In the genomic region with DNA sequence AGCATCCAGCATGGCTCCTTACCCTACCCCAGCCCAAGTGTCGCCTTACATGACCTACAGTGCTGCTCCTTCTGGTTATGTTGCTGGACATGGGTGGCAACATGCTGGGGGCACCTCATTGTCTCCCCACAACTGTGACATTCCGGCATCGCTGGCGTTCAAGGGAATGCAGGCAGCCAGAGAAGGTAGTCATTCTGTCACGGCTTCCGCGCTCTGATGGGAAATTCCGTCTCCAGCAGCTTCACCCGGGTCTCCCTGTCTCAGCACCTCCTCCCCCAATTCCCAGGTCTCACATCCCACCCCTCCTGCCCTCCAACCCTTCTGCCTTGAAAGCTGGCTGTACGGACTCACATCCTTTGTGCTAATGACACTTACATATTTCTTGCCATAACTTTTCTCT, we compare ENCODE assay signal across 20 cellular contexts. TPM values are rescaled to one million over a fixed set of nuclear protein-coding genes. Genes with fewer than 3 reads are reported as not detected.
A peak's percentile ranks its signal among the peaks of the same experiment; 100 is the strongest.
DNase-seq lines count a peak whose midpoint lies in the region; ATAC-seq and TF ChIP-seq lines count a peak whose summit lies in the region.
"Had no signal": no experiment of that assay in that cellular context is flagged by ENCODE, and none has a peak within 500 bp of the region (broad histone marks: within the 10 kb centered on the region; RNA-seq: fewer than 3 reads in every experiment).

No MANE protein-coding gene starts in this region.

- H3K18ac ChIP-seq in neuronal stem cell (ENCODE audit: low read length), result peak overlapping the region; percentile 23

- peaks cover 6% of the 10 kb centered on the region for H3K27me3 ChIP-seq in iPS-15b (ENCODE audit: control insufficient read depth, insufficient read depth, low read length)
- H3K27me3 ChIP-seq in neuronal stem cell (ENCODE audit: control insufficient read depth in 3 of 3, insufficient read depth in 3 of 3, low read depth in 1 of 3, low read length in 3 of 3), result peaks cover 0 to 25% (median 0%) of the 10 kb centered on the region in 3 experiments

- no peak overlapping the region for H2BK120ac ChIP-seq in neuronal stem cell (ENCODE audit: low read depth, low read length)

- H3K79me1 ChIP-seq in neuronal stem cell (ENCODE audit: low read depth, low read length), result no peaks in the 10 kb centered on the region

- H3K9me3 Mint-ChIP-seq in WTC11, result no peaks in the 10 kb centered on the region
- H3K9me3 Mint-ChIP-seq: CD8-positive, alpha-beta T cell had no signal

- H3K23ac ChIP-seq in neuronal stem cell (ENCODE audit: low read depth, low read length, poor library complexity), result no peak overlapping the region

- WGBS in neuronal stem cell (ENCODE audit: extremely low coverage in 2 of 2, insufficient read length in 2 of 2, insufficient replicate concordance in 1 of 2), 2 donors, result no CpG with 5 or more reads among the region's 10 CpGs

- H4K8ac ChIP-seq in neuronal stem cell (ENCODE audit: low read depth, low read length), result no peak overlapping the region

- no peak overlapping the region for H3K4ac ChIP-seq in neuronal stem cell (ENCODE audit: low read length)

- no peak overlapping the region for H2BK12ac ChIP-seq in neuronal stem cell (ENCODE audit: low read length)

- H2BK5ac ChIP-seq in neuronal stem cell (ENCODE audit: low read length), result no peak overlapping the region

- no peak overlapping the region for H3K27ac Mint-ChIP-seq in WTC11
- H3K27ac Mint-ChIP-seq: CD8-positive, alpha-beta T cell had no signal

- no peak overlapping the region for H2BK15ac ChIP-seq in neuronal stem cell (ENCODE audit: low read length)

- POLR2A ChIA-PET in WTC11 (lab: Charles Lee), result interaction anchor here (1.4 kb wide), 1 partner anchor 10 kb away, joined by 4 read pairs; no protein-coding TSS in a partner anchor

- peaks cover 23% of the 10 kb centered on the region for H3K27me3 Mint-ChIP-seq in WTC11 (ENCODE audit: low read depth)

- no peaks in the 10 kb centered on the region for H3K36me3 ChIP-seq in iPS-15b (ENCODE audit: control insufficient read depth, insufficient read depth, low read length)
- H3K36me3 ChIP-seq in neuronal stem cell (replicated peaks in 1 of 2; ENCODE audit: control insufficient read depth in 2 of 2, insufficient read depth in 2 of 2, low read length in 2 of 2), result no peaks in the 10 kb centered on the region

- no peak overlapping the region for H4K91ac ChIP-seq in neuronal stem cell (ENCODE audit: low read depth, low read length, poor library complexity)

- ATAC-seq in WTC11, result peak; percentile 88
- ATAC-seq: CD8-positive, alpha-beta T cell; GM12878 had no signal

- H3K4me3 ChIP-seq in iPS-15b (ENCODE audit: low read depth, low read length) (peak overlapping the region; percentile 33), neuronal stem cell (ENCODE audit: low read length in 2 of 2) (no peak overlapping the region)
- H3K4me3 ChIP-seq: GM12878, GM23248 had no signal

- peaks cover 41% of the 10 kb centered on the region for H3K4me1 Mint-ChIP-seq in WTC11

- H2AK5ac ChIP-seq in neuronal stem cell (ENCODE audit: low read depth, low read length), result no peak overlapping the region

- H3K4me3 Mint-ChIP-seq in WTC11, result peak overlapping the region; percentile 53
- H3K4me3 Mint-ChIP-seq: CD8-positive, alpha-beta T cell had no signal

- peak overlapping the region; percentile 51 for H3K4me2 ChIP-seq in neuronal stem cell (ENCODE audit: insufficient read depth, low read length, poor library complexity, severe bottlenecking)

- H3K27ac ChIP-seq in neuronal stem cell (replicated peaks; ENCODE audit: low read length), result no peak overlapping the region
- H3K27ac ChIP-seq: GM23248 had no signal

- TF ChIP-seq CTCF in WTC11 (IDR thresholded peaks at IDR 0.05), result no peak

- CTCF ChIA-PET in WTC11 (lab: Charles Lee), result interaction anchor here (1.0 to 1.6 kb wide), 5 partner anchors 10 to 267 kb away, joined by 3 to 6 read pairs (median 5); no protein-coding TSS in a partner anchor

- H3K4me1 ChIP-seq in iPS-15b (ENCODE audit: control insufficient read depth, insufficient read depth, low read length) (peaks cover 8% of the 10 kb centered on the region), neuronal stem cell (ENCODE audit: control insufficient read depth in 2 of 2, insufficient read depth in 1 of 2, low read depth in 1 of 2, low read length in 2 of 2) (peaks cover 2 to 7% of the 10 kb centered on the region in 2 donors)

- no peaks in the 10 kb centered on the region for H3K36me3 Mint-ChIP-seq in WTC11
- H3K36me3 Mint-ChIP-seq: CD8-positive, alpha-beta T cell had no signal

- H3K9ac ChIP-seq in iPS-15b (ENCODE audit: low read depth, low read length), result no peak overlapping the region
- H3K9ac ChIP-seq in neuronal stem cell (ENCODE audit: low read depth, low read length, poor library complexity), result no peak overlapping the region
- H3K9ac ChIP-seq: GM23248 had no signal

- peak overlapping the region; percentile 41 for H2AFZ ChIP-seq in neuronal stem cell (ENCODE audit: low read length)
- H2AFZ ChIP-seq: GM23248 had no signal

- in situ Hi-C loops in ACHN (cut with HindIII; ENCODE audit: low pct_ligation_motif_present, low pct_unique_long_range_greater_than_20kb, low sequenced_read_pairs), result no loop called here

- H3K14ac ChIP-seq in neuronal stem cell (ENCODE audit: low read length), result peak overlapping the region; percentile 32

- H3K9me3 ChIP-seq in iPS-15b (ENCODE audit: control insufficient read depth, insufficient read depth, low read length) (no peaks in the 10 kb centered on the region), neuronal stem cell (replicated peaks in 1 of 2; ENCODE audit: control insufficient read depth in 2 of 2, insufficient read depth in 1 of 2, low read depth in 1 of 2, low read length in 2 of 2) (peaks cover 0 to 2% of the 10 kb centered on the region in 2 donors)

- DNase-seq in DMS79 treated with DMSO at 0.1 percent for 48 hours (lab: John Stamatoyannopoulos, UW) (peak; percentile 93), WTC11 (ENCODE audit: low spot score) (peak; percentile 57), neuronal stem cell (ENCODE audit: low spot score) (no peak), ACHN (no peak), NCI-H128 (lab: John Stamatoyannopoulos, UW; ENCODE audit: unreplicated experiment) (no peak), NCI-H1105 (lab: John Stamatoyannopoulos, UW) (no peak)
- DNase-seq in central memory CD4-positive, alpha-beta T cell, result no peak
- DNase-seq: 8988T; CD8-positive, alpha-beta T cell; GDM1; GM23248; NCI-H1417 treated with DMSO at 0.1 percent for 48 hours; NCI-H1930; NCI-H446; OCI-M1; SIG-M5 had no signal

TF ChIP-seq in WTC11, 78 proteins besides CTCF, POLR2A, EP300 and RAD21:
- TF ChIP-seq ESRRA (CRISPR knock-in tag; IDR thresholded peaks at IDR 0.05; ENCODE audit: borderline replicate concordance), result no peak
- no peak for TF ChIP-seq ZNF263 (CRISPR knock-in tag; IDR thresholded peaks at IDR 0.05; ENCODE audit: low read depth)
- TF ChIP-seq TP53 (CRISPR knock-in tag; IDR thresholded peaks at IDR 0.05), result no peak
- TF ChIP-seq ZNF232 (CRISPR knock-in tag; IDR thresholded peaks at IDR 0.05), result no peak
- no peak for TF ChIP-seq NFATC4 (CRISPR knock-in tag; IDR thresholded peaks at IDR 0.05)
- TF ChIP-seq RELA (CRISPR knock-in tag; IDR thresholded peaks at IDR 0.05; ENCODE audit: borderline replicate concordance), result no peak
- TF ChIP-seq ZNF138 (CRISPR knock-in tag; conservative IDR thresholded peaks at IDR 0.05), result no peak

RNA-seq across cellular contexts. Expression of gene PAX9, which starts 14.6 kb away (rescaled TPM):
- not detected in 3 replicates for total RNA-seq in WTC11 (2021)
- polyA plus RNA-seq in neuronal stem cell (2013, experiment 1 of 2), result not detected
- 0.03 TPM for polyA plus RNA-seq in neuronal stem cell (2013, experiment 2 of 2)
- total RNA-seq: CD8-positive, alpha-beta T cell; GM23248; RPMI7951 had no signal
- polyA plus RNA-seq: BJ had no signal

Comparison
In these comparisons a context has a peak if more than half of its experiments do, and no peak if none do; other contexts are left out.
1. DNase-seq: peak in DMS79 treated with DMSO at 0.1 percent for 48 hours (single experiment) and WTC11 (single experiment); none in neuronal stem cell (single experiment), ACHN (single experiment), NCI-H128 (single experiment), NCI-H1105 (single experiment) and central memory CD4-positive, alpha-beta T cell (single experiment).